ENCODE assay signal across 15 cellular contexts in genomic region chr1:157551694-157552693, GRCh38. TPM values are rescaled to one million over a fixed set of nuclear protein-coding genes. Genes with fewer than 3 reads are reported as not detected.
DNase-seq lines count a peak whose midpoint lies in the region; ATAC-seq and TF ChIP-seq lines count a peak whose summit lies in the region.
"Had no signal": no experiment of that assay in that cellular context is flagged by ENCODE, and none has a peak within 500 bp of the region (broad histone marks: within the 10 kb centered on the region; RNA-seq: fewer than 3 reads in every experiment).

FCRL5 (minus strand) TSS chr1:157552515; CDS start chr1:157552362, 153 bp downstream.

- H3K27ac ChIP-seq in stomach (no peak within 1 kb of the TSS), neural progenitor cell (no peak within 1 kb of the TSS)
- H3K27ac ChIP-seq: parathyroid adenoma had no signal

- no peaks in the 10 kb centered on the region for H3K79me2 ChIP-seq in neural progenitor cell (ENCODE audit: low read depth)
- H3K79me2 ChIP-seq: parathyroid adenoma had no signal

- H3K27me3 Mint-ChIP-seq in activated naive CD8-positive, alpha-beta T cell treated with anti-CD3 and anti-CD28 coated beads, Interleukin-2, amount 50 U/mL, for 24 hours, result peaks cover 6% of the 10 kb centered on the region
- no peaks in the 10 kb centered on the region for H3K27me3 Mint-ChIP-seq in neural progenitor cell (ENCODE audit: insufficient read depth, low read depth)

- WGBS in stomach, 5 donors, result 65 to 76% (median 74%) methylated on average over 10 of the region's 10 CpGs

- no peaks in the 10 kb centered on the region for H3F3A ChIP-seq in neural progenitor cell (ENCODE audit: low read depth)

- no peaks in the 10 kb centered on the region for H3K27me3 ChIP-seq in stomach
- no peaks in the 10 kb centered on the region for H3K27me3 ChIP-seq in neural progenitor cell

- H3K9me3 Mint-ChIP-seq in activated naive CD8-positive, alpha-beta T cell treated with anti-CD3 and anti-CD28 coated beads, Interleukin-2, amount 50 U/mL, for 24 hours, result no peaks in the 10 kb centered on the region
- no peaks in the 10 kb centered on the region for H3K9me3 Mint-ChIP-seq in neural progenitor cell

- TF ChIP-seq EP300 in stomach (IDR thresholded peaks at IDR 0.05), result no peak

- H3K9me3 ChIP-seq in stomach, result no peaks in the 10 kb centered on the region
- H3K9me3 ChIP-seq in neural progenitor cell (ENCODE audit: low read depth), result no peaks in the 10 kb centered on the region

- H3K4me1 Mint-ChIP-seq in activated naive CD8-positive, alpha-beta T cell treated with anti-CD3 and anti-CD28 coated beads, Interleukin-2, amount 50 U/mL, for 24 hours, result peaks cover 12% of the 10 kb centered on the region
- H3K4me1 Mint-ChIP-seq in neural progenitor cell, result no peaks in the 10 kb centered on the region

- H3K36me3 ChIP-seq in stomach (no peaks in the 10 kb centered on the region), neural progenitor cell (no peaks in the 10 kb centered on the region)

- no peaks in the 10 kb centered on the region for H4K20me1 ChIP-seq in neural progenitor cell (ENCODE audit: low read depth)

- no peak within 1 kb of the TSS for H2AFZ ChIP-seq in neural progenitor cell (replicated peaks)
- H2AFZ ChIP-seq: parathyroid adenoma had no signal

- no peak for TF ChIP-seq POLR2A in stomach (IDR thresholded peaks at IDR 0.05)

- no peak within 1 kb of the TSS for H3K27ac Mint-ChIP-seq in activated naive CD8-positive, alpha-beta T cell treated with anti-CD3 and anti-CD28 coated beads, Interleukin-2, amount 50 U/mL, for 24 hours
- H3K27ac Mint-ChIP-seq in neural progenitor cell, result no peak within 1 kb of the TSS

- H3K4me1 ChIP-seq in stomach (no peaks in the 10 kb centered on the region), neural progenitor cell (no peaks in the 10 kb centered on the region)
- H3K4me1 ChIP-seq: parathyroid adenoma had no signal

- intact Hi-C loops in stomach (cut with DNase I; ENCODE audit: low total_unique reads), result no loop called here

- DNase-seq in activated naive CD8-positive, alpha-beta T cell treated with anti-CD3 and anti-CD28 coated beads, Interleukin-2, amount 50 U/mL, for 24 hours, result no peak
- DNase-seq in stomach (no peak), NCI-H2029 treated with DMSO at 0.1 percent for 48 hours (lab: John Stamatoyannopoulos, UW) (no peak), neural progenitor cell (ENCODE audit: low spot score) (no peak)
- DNase-seq: activated T-cell treated with anti-CD3 and anti-CD28 coated beads, Interleukin-2, amount 50 U/mL, for 1 hour; kidney glomerular epithelial cell; NCI-H446; T-helper 2 cell had no signal

- no peak for TF ChIP-seq CTCF in stomach (IDR thresholded peaks at IDR 0.05)
- no peak for TF ChIP-seq CTCF in neural progenitor cell (IDR thresholded peaks at IDR 0.05)

- H3K4me3 ChIP-seq in stomach, result peak within 1 kb of the TSS in 1 of 4 donors; percentile 22
- H3K4me3 ChIP-seq in neural progenitor cell, result no peak within 1 kb of the TSS

- H3K4me2 ChIP-seq in neural progenitor cell, result no peak within 1 kb of the TSS

- H3K36me3 Mint-ChIP-seq in activated naive CD8-positive, alpha-beta T cell treated with anti-CD3 and anti-CD28 coated beads, Interleukin-2, amount 50 U/mL, for 24 hours (ENCODE audit: low read depth), result no peaks in the 10 kb centered on the region
- no peaks in the 10 kb centered on the region for H3K36me3 Mint-ChIP-seq in neural progenitor cell

- H3K4me3 Mint-ChIP-seq in activated naive CD8-positive, alpha-beta T cell treated with anti-CD3 and anti-CD28 coated beads, Interleukin-2, amount 50 U/mL, for 24 hours, result peak within 1 kb of the TSS; percentile 32
- no peak within 1 kb of the TSS for H3K4me3 Mint-ChIP-seq in neural progenitor cell

- peak; percentile 57 for ATAC-seq in GM18858 (IDR thresholded peaks at IDR 0.05; ENCODE audit: unreplicated experiment)
- peak; percentile 75 for ATAC-seq in GM21447 (IDR thresholded peaks at IDR 0.05; ENCODE audit: unreplicated experiment)
- peak; percentile 68 for ATAC-seq in HG03159 (IDR thresholded peaks at IDR 0.05; ENCODE audit: unreplicated experiment)
- ATAC-seq in activated naive CD8-positive, alpha-beta T cell treated with anti-CD3 and anti-CD28 coated beads, Interleukin-2, amount 50 U/mL, for 24 hours, result no peak
- no peak for ATAC-seq in GM21526 (IDR thresholded peaks at IDR 0.05; ENCODE audit: low FRiP score, unreplicated experiment)
- ATAC-seq: HCT116 had no signal

- no peak within 1 kb of the TSS for H3K9ac ChIP-seq in neural progenitor cell
- H3K9ac ChIP-seq: parathyroid adenoma had no signal

RNA-seq across cellular contexts. Expression of gene FCRL5, which starts in this region (rescaled TPM):
- total RNA-seq in stomach, result 1 to 10 TPM in 1 of 5 donors, under 1 TPM in 1, not detected in 3; 0.37 to 4.8 TPM
- polyA plus RNA-seq in stomach, result 1 to 10 TPM in 1 of 3 donors, under 1 TPM in 2; 0.44 to 1.1 (median 0.76) TPM
- total RNA-seq in neural progenitor cell (ENCODE audit: low replicate concordance), result not detected in 2 replicates
- total RNA-seq: LHCN-M2 had no signal

Comparison
In these comparisons a context has a peak if more than half of its experiments do, and no peak if none do; other contexts are left out.
1. ATAC-seq: peak in GM18858 (single experiment), GM21447 (single experiment) and HG03159 (single experiment); none in activated naive CD8-positive, alpha-beta T cell treated with anti-CD3 and anti-CD28 coated beads, Interleukin-2, amount 50 U/mL, for 24 hours (single experiment) and GM21526 (single experiment).